Comparison of ENCODE assay signal across 1 cellular context in the genomic region with DNA sequence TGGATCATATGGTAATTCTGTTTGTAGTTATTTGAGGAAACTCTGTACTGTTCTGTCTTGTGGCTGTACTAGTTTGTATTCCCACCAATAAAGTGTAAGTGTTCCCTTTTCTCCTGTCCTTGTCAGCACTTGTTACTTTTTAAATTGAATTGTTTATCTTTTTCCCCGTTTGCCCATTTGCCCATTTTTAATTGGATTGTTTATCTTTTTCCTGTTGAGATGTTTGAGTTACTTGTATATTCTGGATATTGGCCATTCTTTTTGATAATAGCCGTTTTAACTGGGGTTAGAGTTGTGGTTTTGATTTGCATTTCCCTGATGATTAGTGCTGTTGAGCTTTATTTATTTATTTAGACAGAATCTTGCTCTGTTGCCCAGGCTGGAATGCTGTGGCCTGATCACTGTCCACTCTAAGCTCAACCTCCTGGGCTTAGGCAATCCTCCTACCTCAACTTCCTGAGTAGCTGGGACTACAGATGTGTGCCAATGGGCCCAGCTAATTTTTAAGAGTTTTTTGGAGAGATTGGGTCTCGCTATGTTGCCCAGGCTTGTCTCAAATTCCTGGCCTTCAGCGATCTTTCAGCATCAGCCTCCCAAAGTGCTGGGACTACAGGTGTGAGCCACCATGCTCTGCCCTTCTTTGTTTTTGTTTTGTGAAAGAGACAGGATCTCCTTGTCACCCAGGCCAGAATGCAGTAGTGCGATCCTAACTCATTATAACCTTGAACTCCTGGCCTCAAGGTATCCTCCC.
TF ChIP-seq lines count a peak whose summit lies in the region.

No MANE protein-coding gene starts in this region.

TF ChIP-seq in H1, 55 proteins besides CTCF, POLR2A, EP300 and RAD21:
- TF ChIP-seq TAF7 (optimal IDR thresholded peaks at IDR 0.05; ENCODE audit: borderline replicate concordance, low read depth, low read length) (no peak), KDM1A (IDR thresholded peaks at IDR 0.05; ENCODE audit: borderline replicate concordance, low read length) (peak; percentile 70; the same call in 1 of the 2 replicates)
